1 cellular context compared by ENCODE assay signal in genomic region chr20:44730441-44730840, GRCh38.
TF ChIP-seq lines count a peak whose summit lies in the region.

No MANE protein-coding gene starts in this region.

TF ChIP-seq in GM23338, 12 proteins besides CTCF, POLR2A, EP300 and RAD21 (continued from another document):
- TF ChIP-seq ZNF462 (CRISPR knock-in tag; IDR thresholded peaks at IDR 0.05), result no peak
- no peak for TF ChIP-seq EZH2 (IDR thresholded peaks at IDR 0.05; ENCODE audit: low read depth, unreplicated experiment)
- TF ChIP-seq CREB1 (CRISPR knock-in tag; IDR thresholded peaks at IDR 0.05; ENCODE audit: low read depth), result no peak
TF ChIP-seq in GM23338: peak in this region for 0.
